Comparison of ENCODE assay signal across 9 cellular contexts in genomic region chr18:48222118-48222517, GRCh38.
DNase-seq lines count a peak whose midpoint lies in the region; ATAC-seq lines count a peak whose summit lies in the region.
"Had no signal": no experiment of that assay in that cellular context is flagged by ENCODE, and none has a peak within 500 bp of the region (broad histone marks: within the 10 kb centered on the region; RNA-seq: fewer than 3 reads in every experiment).

No MANE protein-coding gene starts in this region.

- no peak overlapping the region for H3K4me3 Mint-ChIP-seq in T-helper 17 cell
- H3K4me3 Mint-ChIP-seq: memory B cell had no signal

- peaks cover 7% of the 10 kb centered on the region for H3K27me3 Mint-ChIP-seq in T-helper 17 cell

- H3K27ac Mint-ChIP-seq in T-helper 17 cell = no peak overlapping the region
- H3K27ac Mint-ChIP-seq: memory B cell had no signal

- ATAC-seq in GM19463 (IDR thresholded peaks at IDR 0.05; ENCODE audit: unreplicated experiment) = peak; percentile 79
- peak; percentile 67 for ATAC-seq in T-helper 17 cell
- ATAC-seq in HG03039 (IDR thresholded peaks at IDR 0.05; ENCODE audit: unreplicated experiment) = no peak

- no peaks in the 10 kb centered on the region for H3K9me3 ChIP-seq in T-helper 17 cell (ENCODE audit: control insufficient read depth, low read length, poor library complexity, severe bottlenecking)

- H3K36me3 Mint-ChIP-seq in T-helper 17 cell (ENCODE audit: low read depth) = no peaks in the 10 kb centered on the region
- H3K36me3 Mint-ChIP-seq: memory B cell had no signal

- DNase-seq in A172 (ENCODE audit: low spot score) (peak; percentile 17), NCI-H1105 treated with DMSO at 0.1 percent for 48 hours (lab: John Stamatoyannopoulos, UW) (peak; percentile 96), T-helper 17 cell (no peak), iris pigment epithelial cell (ENCODE audit: low read depth) (peak; percentile 49), C1 segment of cervical spinal cord (lab: John Stamatoyannopoulos, UW) (no peak)
- DNase-seq in activated T-cell treated with anti-CD3 and anti-CD28 coated beads, Interleukin-2, amount 50 U/mL, for 1 hour = no peak

- peaks cover 10% of the 10 kb centered on the region for H3K4me1 Mint-ChIP-seq in T-helper 17 cell
- H3K4me1 Mint-ChIP-seq: memory B cell had no signal

Comparison
In these comparisons a context has a peak if more than half of its experiments do, and no peak if none do; other contexts are left out.
1. DNase-seq: peak in A172 (single experiment), NCI-H1105 treated with DMSO at 0.1 percent for 48 hours (single experiment) and iris pigment epithelial cell (single experiment); none in T-helper 17 cell (0 of 3), activated T-cell treated with anti-CD3 and anti-CD28 coated beads, Interleukin-2, amount 50 U/mL, for 1 hour (single experiment) and C1 segment of cervical spinal cord (0 of 14).